Comparison of ENCODE assay signal across 34 cellular contexts in the genomic region with DNA sequence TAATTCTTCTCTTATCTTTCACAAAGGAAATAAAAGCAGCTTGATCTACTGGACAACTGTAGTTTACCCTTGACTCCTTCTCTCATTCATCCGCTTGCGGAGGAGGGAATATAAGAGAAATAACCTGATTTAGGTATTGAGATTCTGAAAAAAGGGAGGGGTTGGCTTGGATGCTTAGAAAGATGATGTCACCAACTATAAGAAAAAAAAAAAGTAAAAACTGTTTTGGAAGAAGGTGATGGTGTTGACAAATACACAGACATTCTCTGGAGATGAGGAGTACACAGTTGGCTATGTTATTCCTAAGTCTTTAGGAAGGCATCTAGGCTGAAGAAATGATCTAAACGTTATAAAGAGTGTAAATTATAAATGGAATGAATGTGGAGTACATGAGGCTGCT.
"Had no signal": no experiment of that assay in that cellular context is flagged by ENCODE, and none has a peak within 500 bp of the region (broad histone marks: within the 10 kb centered on the region; RNA-seq: fewer than 3 reads in every experiment).

No MANE protein-coding gene starts in this region.

- H3K4me3 ChIP-seq: MG63 had no signal

- H3K9me3 ChIP-seq: MG63 had no signal

- DNase-seq: Karpas-422, Kasumi-1, MG63, MM.1S, MV-4-11, NCI-H1048, NCI-H1092, NCI-H1092 treated with DMSO at 0.1 percent for 48 hours, NCI-H1105, NCI-H1105 treated with DMSO at 0.1 percent for 48 hours, NCI-H1417, NCI-H1417 treated with DMSO at 0.1 percent for 48 hours, NCI-H1436, NCI-H1436 treated with DMSO at 0.1 percent for 48 hours, NCI-H146, NCI-H1694, NCI-H1694 treated with DMSO at 0.1 percent for 48 hours, NCI-H187, NCI-H187 treated with DMSO at 0.1 percent for 48 hours, NCI-H1930, NCI-H2029, NCI-H2029 treated with DMSO at 0.1 percent for 48 hours, NCI-H2081, NCI-H2081 treated with DMSO at 0.1 percent for 48 hours, NCI-H2107, NCI-H2171, NCI-H2171 treated with DMSO at 0.1 percent for 48 hours, NCI-H2227 treated with DMSO at 0.1 percent for 48 hours, NCI-H226, NCI-H345, NCI-H446, NCI-H446 treated with DMSO at 0.1 percent for 48 hours, NCI-H510A, NCI-H510A treated with DMSO at 0.1 percent for 48 hours had no signal

- H3K36me3 ChIP-seq: MG63 had no signal
